In the genomic region with DNA sequence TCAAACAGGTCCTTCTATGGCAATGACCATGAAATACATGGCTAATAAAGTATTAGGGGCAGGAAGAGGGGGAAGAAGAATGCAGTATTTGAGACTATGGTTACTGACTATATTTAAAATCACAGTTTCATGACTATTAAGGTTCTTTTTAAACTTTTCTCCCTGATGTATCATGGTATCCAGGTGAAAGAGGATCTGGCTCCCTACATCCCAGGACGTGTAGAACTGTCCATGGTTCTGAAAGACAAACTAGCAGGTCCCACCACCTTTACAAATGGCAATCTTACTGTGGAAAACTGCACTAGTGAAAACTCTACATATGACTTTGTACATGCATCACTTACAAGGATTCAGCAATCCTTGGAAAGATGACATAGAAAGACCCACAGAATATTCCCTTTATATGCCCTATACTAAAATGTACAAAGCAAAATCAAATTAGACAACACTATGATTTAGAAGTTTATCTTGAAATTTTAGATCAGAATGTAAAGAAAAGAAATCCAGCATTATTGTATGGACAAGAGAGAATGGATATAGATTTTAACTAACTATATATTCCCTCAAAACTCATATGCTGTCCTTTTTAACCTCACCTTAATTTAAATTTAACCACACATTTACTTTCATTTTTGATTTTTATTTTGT, we compare ENCODE assay signal across 1 cellular context.
TF ChIP-seq lines count a peak whose summit lies in the region.

No MANE protein-coding gene starts in this region.

TF ChIP-seq in HepG2, 621 proteins besides CTCF, POLR2A, EP300 and RAD21 (continued from another document and continues in another):
- TF ChIP-seq EHMT2 (IDR thresholded peaks at IDR 0.05; ENCODE audit: borderline replicate concordance, low read depth, low read length) (peak; percentile 96), ATAD3A (CRISPR knock-in tag; IDR thresholded peaks at IDR 0.05) (no peak), ZNF432 (CRISPR knock-in tag; IDR thresholded peaks at IDR 0.05; ENCODE audit: borderline replicate concordance) (no peak), CBX1 (IDR thresholded peaks at IDR 0.05; ENCODE audit: low read depth) (no peak), ZNF773 (CRISPR knock-in tag; IDR thresholded peaks at IDR 0.05; ENCODE audit: borderline replicate concordance) (0 out of 2 replicates have a peak, but pooled peaks have one; percentile 30), BCL6 (CRISPR knock-in tag; IDR thresholded peaks at IDR 0.05) (peak; percentile 38; the same call in 1 of the 2 replicates), ZNF234 (CRISPR knock-in tag; conservative IDR thresholded peaks at IDR 0.05) (no peak), MAFK (conservative IDR thresholded peaks at IDR 0.05 in 1 of 2, IDR thresholded peaks at IDR 0.05 in 1 of 2; ENCODE audit: low read length in 2 of 2) (no peak), ZFP36L1 (CRISPR knock-in tag; IDR thresholded peaks at IDR 0.05) (no peak), CCDC6 (CRISPR knock-in tag; IDR thresholded peaks at IDR 0.05) (no peak), ZNF333 (CRISPR knock-in tag; IDR thresholded peaks at IDR 0.05; ENCODE audit: borderline replicate concordance) (no peak), RBM22 (optimal IDR thresholded peaks at IDR 0.05; ENCODE audit: low read length) (no peak), MIER3 (CRISPR knock-in tag; IDR thresholded peaks at IDR 0.05; ENCODE audit: borderline replicate concordance) (0 out of 2 replicates have a peak, but pooled peaks have one; percentile 35), THYN1 (CRISPR knock-in tag; IDR thresholded peaks at IDR 0.05; ENCODE audit: borderline replicate concordance, low read depth) (no peak), ZKSCAN1 (IDR thresholded peaks at IDR 0.05; ENCODE audit: low read length) (no peak), KAT8 (CRISPR knock-in tag; IDR thresholded peaks at IDR 0.05) (peak; percentile 55; the same call in 1 of the 2 replicates), ZNF510 (CRISPR knock-in tag; IDR thresholded peaks at IDR 0.05; ENCODE audit: low read depth) (no peak), MED1 (CRISPR knock-in tag; IDR thresholded peaks at IDR 0.05) (peak; percentile 28; the same call in 1 of the 2 replicates), ZNF224 (CRISPR knock-in tag; IDR thresholded peaks at IDR 0.05) (no peak), ZNF101 (CRISPR knock-in tag; IDR thresholded peaks at IDR 0.05; ENCODE audit: borderline replicate concordance, low read depth) (no peak), ZNF460 (CRISPR knock-in tag; IDR thresholded peaks at IDR 0.05; ENCODE audit: borderline replicate concordance) (no peak)
- TF ChIP-seq, protein P1, sequence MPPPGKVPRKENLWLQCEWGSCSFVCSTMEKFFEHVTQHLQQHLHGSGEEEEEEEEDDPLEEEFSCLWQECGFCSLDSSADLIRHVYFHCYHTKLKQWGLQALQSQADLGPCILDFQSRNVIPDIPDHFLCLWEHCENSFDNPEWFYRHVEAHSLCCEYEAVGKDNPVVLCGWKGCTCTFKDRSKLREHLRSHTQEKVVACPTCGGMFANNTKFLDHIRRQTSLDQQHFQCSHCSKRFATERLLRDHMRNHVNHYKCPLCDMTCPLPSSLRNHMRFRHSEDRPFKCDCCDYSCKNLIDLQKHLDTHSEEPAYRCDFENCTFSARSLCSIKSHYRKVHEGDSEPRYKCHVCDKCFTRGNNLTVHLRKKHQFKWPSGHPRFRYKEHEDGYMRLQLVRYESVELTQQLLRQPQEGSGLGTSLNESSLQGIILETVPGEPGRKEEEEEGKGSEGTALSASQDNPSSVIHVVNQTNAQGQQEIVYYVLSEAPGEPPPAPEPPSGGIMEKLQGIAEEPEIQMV (CRISPR knock-in tag; IDR thresholded peaks at IDR 0.05; ENCODE audit: low read depth): no peak
- TF ChIP-seq, protein P2, sequence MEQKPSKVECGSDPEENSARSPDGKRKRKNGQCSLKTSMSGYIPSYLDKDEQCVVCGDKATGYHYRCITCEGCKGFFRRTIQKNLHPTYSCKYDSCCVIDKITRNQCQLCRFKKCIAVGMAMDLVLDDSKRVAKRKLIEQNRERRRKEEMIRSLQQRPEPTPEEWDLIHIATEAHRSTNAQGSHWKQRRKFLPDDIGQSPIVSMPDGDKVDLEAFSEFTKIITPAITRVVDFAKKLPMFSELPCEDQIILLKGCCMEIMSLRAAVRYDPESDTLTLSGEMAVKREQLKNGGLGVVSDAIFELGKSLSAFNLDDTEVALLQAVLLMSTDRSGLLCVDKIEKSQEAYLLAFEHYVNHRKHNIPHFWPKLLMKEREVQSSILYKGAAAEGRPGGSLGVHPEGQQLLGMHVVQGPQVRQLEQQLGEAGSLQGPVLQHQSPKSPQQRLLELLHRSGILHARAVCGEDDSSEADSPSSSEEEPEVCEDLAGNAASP (CRISPR knock-in tag; IDR thresholded peaks at IDR 0.05; ENCODE audit: borderline replicate concordance): peak; percentile 66; the same call in 1 of the 2 replicates
- TF ChIP-seq, protein P3, sequence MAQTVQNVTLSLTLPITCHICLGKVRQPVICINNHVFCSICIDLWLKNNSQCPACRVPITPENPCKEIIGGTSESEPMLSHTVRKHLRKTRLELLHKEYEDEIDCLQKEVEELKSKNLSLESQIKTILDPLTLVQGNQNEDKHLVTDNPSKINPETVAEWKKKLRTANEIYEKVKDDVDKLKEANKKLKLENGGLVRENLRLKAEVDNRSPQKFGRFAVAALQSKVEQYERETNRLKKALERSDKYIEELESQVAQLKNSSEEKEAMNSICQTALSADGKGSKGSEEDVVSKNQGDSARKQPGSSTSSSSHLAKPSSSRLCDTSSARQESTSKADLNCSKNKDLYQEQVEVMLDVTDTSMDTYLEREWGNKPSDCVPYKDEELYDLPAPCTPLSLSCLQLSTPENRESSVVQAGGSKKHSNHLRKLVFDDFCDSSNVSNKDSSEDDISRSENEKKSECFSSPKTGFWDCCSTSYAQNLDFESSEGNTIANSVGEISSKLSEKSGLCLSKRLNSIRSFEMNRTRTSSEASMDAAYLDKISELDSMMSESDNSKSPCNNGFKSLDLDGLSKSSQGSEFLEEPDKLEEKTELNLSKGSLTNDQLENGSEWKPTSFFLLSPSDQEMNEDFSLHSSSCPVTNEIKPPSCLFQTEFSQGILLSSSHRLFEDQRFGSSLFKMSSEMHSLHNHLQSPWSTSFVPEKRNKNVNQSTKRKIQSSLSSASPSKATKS (CRISPR knock-in tag; IDR thresholded peaks at IDR 0.05): no peak
- TF ChIP-seq, protein P4, sequence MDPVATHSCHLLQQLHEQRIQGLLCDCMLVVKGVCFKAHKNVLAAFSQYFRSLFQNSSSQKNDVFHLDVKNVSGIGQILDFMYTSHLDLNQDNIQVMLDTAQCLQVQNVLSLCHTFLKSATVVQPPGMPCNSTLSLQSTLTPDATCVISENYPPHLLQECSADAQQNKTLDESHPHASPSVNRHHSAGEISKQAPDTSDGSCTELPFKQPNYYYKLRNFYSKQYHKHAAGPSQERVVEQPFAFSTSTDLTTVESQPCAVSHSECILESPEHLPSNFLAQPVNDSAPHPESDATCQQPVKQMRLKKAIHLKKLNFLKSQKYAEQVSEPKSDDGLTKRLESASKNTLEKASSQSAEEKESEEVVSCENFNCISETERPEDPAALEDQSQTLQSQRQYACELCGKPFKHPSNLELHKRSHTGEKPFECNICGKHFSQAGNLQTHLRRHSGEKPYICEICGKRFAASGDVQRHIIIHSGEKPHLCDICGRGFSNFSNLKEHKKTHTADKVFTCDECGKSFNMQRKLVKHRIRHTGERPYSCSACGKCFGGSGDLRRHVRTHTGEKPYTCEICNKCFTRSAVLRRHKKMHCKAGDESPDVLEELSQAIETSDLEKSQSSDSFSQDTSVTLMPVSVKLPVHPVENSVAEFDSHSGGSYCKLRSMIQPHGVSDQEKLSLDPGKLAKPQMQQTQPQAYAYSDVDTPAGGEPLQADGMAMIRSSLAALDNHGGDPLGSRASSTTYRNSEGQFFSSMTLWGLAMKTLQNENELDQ (CRISPR knock-in tag; IDR thresholded peaks at IDR 0.05; ENCODE audit: borderline replicate concordance): no peak
- TF ChIP-seq, protein P5, sequence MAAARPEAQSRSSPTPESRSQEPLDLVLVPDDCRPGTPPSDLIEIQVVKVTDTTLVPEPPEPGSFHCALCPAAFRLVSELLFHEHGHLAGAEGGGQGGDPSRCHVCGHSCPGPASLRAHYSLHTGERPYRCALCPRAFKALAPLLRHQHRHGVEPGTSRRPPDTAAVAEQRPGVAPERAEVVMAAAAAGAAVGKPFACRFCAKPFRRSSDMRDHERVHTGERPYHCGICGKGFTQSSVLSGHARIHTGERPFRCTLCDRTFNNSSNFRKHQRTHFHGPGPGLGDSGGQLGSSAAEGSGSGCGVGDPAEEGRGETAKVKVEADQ (CRISPR knock-in tag; IDR thresholded peaks at IDR 0.05; ENCODE audit: borderline replicate concordance): no peak
- TF ChIP-seq, protein P6, sequence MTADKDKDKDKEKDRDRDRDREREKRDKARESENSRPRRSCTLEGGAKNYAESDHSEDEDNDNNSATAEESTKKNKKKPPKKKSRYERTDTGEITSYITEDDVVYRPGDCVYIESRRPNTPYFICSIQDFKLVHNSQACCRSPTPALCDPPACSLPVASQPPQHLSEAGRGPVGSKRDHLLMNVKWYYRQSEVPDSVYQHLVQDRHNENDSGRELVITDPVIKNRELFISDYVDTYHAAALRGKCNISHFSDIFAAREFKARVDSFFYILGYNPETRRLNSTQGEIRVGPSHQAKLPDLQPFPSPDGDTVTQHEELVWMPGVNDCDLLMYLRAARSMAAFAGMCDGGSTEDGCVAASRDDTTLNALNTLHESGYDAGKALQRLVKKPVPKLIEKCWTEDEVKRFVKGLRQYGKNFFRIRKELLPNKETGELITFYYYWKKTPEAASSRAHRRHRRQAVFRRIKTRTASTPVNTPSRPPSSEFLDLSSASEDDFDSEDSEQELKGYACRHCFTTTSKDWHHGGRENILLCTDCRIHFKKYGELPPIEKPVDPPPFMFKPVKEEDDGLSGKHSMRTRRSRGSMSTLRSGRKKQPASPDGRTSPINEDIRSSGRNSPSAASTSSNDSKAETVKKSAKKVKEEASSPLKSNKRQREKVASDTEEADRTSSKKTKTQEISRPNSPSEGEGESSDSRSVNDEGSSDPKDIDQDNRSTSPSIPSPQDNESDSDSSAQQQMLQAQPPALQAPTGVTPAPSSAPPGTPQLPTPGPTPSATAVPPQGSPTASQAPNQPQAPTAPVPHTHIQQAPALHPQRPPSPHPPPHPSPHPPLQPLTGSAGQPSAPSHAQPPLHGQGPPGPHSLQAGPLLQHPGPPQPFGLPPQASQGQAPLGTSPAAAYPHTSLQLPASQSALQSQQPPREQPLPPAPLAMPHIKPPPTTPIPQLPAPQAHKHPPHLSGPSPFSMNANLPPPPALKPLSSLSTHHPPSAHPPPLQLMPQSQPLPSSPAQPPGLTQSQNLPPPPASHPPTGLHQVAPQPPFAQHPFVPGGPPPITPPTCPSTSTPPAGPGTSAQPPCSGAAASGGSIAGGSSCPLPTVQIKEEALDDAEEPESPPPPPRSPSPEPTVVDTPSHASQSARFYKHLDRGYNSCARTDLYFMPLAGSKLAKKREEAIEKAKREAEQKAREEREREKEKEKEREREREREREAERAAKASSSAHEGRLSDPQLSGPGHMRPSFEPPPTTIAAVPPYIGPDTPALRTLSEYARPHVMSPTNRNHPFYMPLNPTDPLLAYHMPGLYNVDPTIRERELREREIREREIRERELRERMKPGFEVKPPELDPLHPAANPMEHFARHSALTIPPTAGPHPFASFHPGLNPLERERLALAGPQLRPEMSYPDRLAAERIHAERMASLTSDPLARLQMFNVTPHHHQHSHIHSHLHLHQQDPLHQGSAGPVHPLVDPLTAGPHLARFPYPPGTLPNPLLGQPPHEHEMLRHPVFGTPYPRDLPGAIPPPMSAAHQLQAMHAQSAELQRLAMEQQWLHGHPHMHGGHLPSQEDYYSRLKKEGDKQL (CRISPR knock-in tag; IDR thresholded peaks at IDR 0.05; ENCODE audit: low read depth): no peak
- TF ChIP-seq, protein P7, sequence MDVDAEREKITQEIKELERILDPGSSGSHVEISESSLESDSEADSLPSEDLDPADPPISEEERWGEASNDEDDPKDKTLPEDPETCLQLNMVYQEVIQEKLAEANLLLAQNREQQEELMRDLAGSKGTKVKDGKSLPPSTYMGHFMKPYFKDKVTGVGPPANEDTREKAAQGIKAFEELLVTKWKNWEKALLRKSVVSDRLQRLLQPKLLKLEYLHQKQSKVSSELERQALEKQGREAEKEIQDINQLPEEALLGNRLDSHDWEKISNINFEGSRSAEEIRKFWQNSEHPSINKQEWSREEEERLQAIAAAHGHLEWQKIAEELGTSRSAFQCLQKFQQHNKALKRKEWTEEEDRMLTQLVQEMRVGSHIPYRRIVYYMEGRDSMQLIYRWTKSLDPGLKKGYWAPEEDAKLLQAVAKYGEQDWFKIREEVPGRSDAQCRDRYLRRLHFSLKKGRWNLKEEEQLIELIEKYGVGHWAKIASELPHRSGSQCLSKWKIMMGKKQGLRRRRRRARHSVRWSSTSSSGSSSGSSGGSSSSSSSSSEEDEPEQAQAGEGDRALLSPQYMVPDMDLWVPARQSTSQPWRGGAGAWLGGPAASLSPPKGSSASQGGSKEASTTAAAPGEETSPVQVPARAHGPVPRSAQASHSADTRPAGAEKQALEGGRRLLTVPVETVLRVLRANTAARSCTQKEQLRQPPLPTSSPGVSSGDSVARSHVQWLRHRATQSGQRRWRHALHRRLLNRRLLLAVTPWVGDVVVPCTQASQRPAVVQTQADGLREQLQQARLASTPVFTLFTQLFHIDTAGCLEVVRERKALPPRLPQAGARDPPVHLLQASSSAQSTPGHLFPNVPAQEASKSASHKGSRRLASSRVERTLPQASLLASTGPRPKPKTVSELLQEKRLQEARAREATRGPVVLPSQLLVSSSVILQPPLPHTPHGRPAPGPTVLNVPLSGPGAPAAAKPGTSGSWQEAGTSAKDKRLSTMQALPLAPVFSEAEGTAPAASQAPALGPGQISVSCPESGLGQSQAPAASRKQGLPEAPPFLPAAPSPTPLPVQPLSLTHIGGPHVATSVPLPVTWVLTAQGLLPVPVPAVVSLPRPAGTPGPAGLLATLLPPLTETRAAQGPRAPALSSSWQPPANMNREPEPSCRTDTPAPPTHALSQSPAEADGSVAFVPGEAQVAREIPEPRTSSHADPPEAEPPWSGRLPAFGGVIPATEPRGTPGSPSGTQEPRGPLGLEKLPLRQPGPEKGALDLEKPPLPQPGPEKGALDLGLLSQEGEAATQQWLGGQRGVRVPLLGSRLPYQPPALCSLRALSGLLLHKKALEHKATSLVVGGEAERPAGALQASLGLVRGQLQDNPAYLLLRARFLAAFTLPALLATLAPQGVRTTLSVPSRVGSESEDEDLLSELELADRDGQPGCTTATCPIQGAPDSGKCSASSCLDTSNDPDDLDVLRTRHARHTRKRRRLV (CRISPR knock-in tag; IDR thresholded peaks at IDR 0.05): no peak
- TF ChIP-seq, protein P8, sequence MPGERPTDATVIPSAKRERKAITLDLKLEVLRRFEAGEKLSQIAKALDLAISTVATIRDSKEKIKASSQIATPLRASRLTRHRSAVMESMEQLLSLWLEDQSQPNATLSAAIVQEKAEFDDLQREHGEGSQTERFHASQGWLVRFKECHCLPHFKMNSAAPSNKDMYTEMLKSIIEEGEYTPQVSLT (CRISPR knock-in tag; IDR thresholded peaks at IDR 0.05; ENCODE audit: borderline replicate concordance, low read depth): no peak
- TF ChIP-seq, protein P9, sequence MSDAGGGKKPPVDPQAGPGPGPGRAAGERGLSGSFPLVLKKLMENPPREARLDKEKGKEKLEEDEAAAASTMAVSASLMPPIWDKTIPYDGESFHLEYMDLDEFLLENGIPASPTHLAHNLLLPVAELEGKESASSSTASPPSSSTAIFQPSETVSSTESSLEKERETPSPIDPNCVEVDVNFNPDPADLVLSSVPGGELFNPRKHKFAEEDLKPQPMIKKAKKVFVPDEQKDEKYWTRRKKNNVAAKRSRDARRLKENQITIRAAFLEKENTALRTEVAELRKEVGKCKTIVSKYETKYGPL (CRISPR knock-in tag; IDR thresholded peaks at IDR 0.05): peak; percentile 46; the same call in 1 of the 2 replicates
- TF ChIP-seq, protein P10, sequence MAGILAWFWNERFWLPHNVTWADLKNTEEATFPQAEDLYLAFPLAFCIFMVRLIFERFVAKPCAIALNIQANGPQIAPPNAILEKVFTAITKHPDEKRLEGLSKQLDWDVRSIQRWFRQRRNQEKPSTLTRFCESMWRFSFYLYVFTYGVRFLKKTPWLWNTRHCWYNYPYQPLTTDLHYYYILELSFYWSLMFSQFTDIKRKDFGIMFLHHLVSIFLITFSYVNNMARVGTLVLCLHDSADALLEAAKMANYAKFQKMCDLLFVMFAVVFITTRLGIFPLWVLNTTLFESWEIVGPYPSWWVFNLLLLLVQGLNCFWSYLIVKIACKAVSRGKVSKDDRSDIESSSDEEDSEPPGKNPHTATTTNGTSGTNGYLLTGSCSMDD (CRISPR knock-in tag; IDR thresholded peaks at IDR 0.05): no peak
